Comparison of ENCODE assay signal across 23 cellular contexts in the genomic region with DNA sequence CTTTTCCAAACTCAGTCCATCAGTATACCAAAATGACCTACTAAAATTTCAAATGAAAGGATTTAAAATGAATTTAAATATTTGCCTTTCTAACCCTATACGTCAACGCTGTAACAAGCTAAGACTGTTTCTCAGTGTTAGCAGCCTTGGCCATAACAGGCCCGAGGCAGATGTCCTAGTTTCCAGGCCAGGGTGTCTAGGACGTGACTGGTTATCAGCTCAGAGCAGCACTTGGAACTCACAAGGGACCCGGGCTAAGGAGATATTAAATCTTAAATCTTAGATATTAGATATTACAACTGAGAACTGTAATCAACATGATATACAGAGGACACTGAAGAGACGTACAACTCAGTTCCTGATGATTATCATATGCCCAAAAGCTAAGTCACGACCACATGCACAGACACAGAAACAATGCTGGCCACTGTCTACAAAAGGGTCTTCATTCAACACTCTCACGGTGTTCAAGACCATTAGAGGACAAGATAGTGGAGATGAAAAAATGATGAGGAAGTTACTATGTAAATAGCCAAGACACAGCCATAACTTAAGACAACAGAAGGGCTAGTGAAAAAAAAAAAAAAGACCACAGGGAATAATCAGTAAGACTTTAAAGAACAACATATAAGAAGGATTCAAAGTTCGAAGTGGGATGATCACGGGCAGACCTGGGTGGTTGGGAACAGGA. TPM values are rescaled to one million over a fixed set of nuclear protein-coding genes. Genes with fewer than 3 reads are reported as not detected.
DNase-seq lines count a peak whose midpoint lies in the region; ATAC-seq and TF ChIP-seq lines count a peak whose summit lies in the region.
"Had no signal": no experiment of that assay in that cellular context is flagged by ENCODE, and none has a peak within 500 bp of the region (broad histone marks: within the 10 kb centered on the region; RNA-seq: fewer than 3 reads in every experiment).

A gene with protein sequence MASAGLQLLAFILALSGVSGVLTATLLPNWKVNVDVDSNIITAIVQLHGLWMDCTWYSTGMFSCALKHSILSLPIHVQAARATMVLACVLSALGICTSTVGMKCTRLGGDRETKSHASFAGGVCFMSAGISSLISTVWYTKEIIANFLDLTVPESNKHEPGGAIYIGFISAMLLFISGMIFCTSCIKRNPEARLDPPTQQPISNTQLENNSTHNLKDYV (plus strand): TSS at position 641 of the 691 bp plus-strand sequence. CDS start 11,707 bp downstream, outside the sequence.

- H3K27me3 ChIP-seq in gastroesophageal sphincter, result no peaks in the 10 kb centered on the region
- H3K27me3 ChIP-seq: BE2C, spleen, tibial artery had no signal

- intact Hi-C loops in activated CD4-positive, alpha-beta T cell treated with anti-CD3 and anti-CD28 coated beads for 36 hours (cut with DNase I, micrococcal nuclease), result loop anchor here in 1 of 2 experiments (10.0 kb wide), 1 partner anchor 579 kb away; no protein-coding TSS in a partner anchor
- intact Hi-C loops in mucosa of descending colon (cut with DNase I, micrococcal nuclease), result no loop called here

- no peak for TF ChIP-seq EP300 in gastroesophageal sphincter (IDR thresholded peaks at IDR 0.05)

- peaks cover 22% of the 10 kb centered on the region for H3K4me1 Mint-ChIP-seq in activated CD4-positive, alpha-beta T cell treated with anti-CD3 and anti-CD28 coated beads for 36 hours
- peaks cover 9% of the 10 kb centered on the region for H3K4me1 Mint-ChIP-seq in activated naive CD8-positive, alpha-beta T cell (ENCODE audit: low read depth)
- H3K4me1 Mint-ChIP-seq in stimulated activated memory B cell treated with anti-CD40 and anti-IgM and Interleukin-4, amounts not matched to agents 10 μg/mL and 1 μg/mL and 100 μg/mL, for 72 hours, result peaks cover 30% of the 10 kb centered on the region
- peaks cover 8% of the 10 kb centered on the region for H3K4me1 Mint-ChIP-seq in activated CD8-positive, alpha-beta T cell treated with anti-CD3 and anti-CD28 coated beads, Interleukin-2, amount 10 ng/mL, durations not matched to agents 7 days and 5 days (ENCODE audit: low read depth)

- no peak for DNase-seq in activated CD4-positive, alpha-beta T cell treated with anti-CD3 and anti-CD28 coated beads for 36 hours
- DNase-seq in activated CD4-positive, alpha-beta T cell treated with anti-CD3 and anti-CD28 coated beads, Interleukin-2, amount 50 U/mL, for 48 hours, result no peak
- no peak for DNase-seq in mucosa of descending colon
- no peak for DNase-seq in islet precursor cell
- DNase-seq in activated CD8-positive, alpha-beta T cell treated with anti-CD3 and anti-CD28 coated beads, Interleukin-2, amount 10 ng/mL, durations not matched to agents 7 days and 5 days, result no peak
- DNase-seq: 8988T; activated CD4-positive, alpha-beta T cell treated with anti-CD3 and anti-CD28 coated beads, Interleukin-2, amount 10 ng/mL, durations not matched to agents 7 days and 5 days; activated naive CD4-positive, alpha-beta T cell treated with anti-CD3 and anti-CD28 coated beads for 36 hours; BE2C; GDM1; natural killer cell; NCI-H187; NCI-H226; NK-92 treated with Interleukin-12 subunit alpha and Interleukin-12 subunit beta, amount 100 ng/mL, for 24 hours; spleen; tibial artery had no signal

- H3K36me3 ChIP-seq in gastroesophageal sphincter, result peaks cover 0 to 28% of the 10 kb centered on the region in 2 donors
- H3K36me3 ChIP-seq in mucosa of descending colon (ENCODE audit: low read depth), result no peaks in the 10 kb centered on the region

- TF ChIP-seq POLR2A in gastroesophageal sphincter (IDR thresholded peaks at IDR 0.05), result no peak

- no peaks in the 10 kb centered on the region for H3K27me3 Mint-ChIP-seq in activated CD4-positive, alpha-beta T cell treated with anti-CD3 and anti-CD28 coated beads for 36 hours
- no peaks in the 10 kb centered on the region for H3K27me3 Mint-ChIP-seq in activated naive CD8-positive, alpha-beta T cell
- H3K27me3 Mint-ChIP-seq in stimulated activated memory B cell treated with anti-CD40 and anti-IgM and Interleukin-4, amounts not matched to agents 10 μg/mL and 1 μg/mL and 100 μg/mL, for 72 hours, result no peaks in the 10 kb centered on the region
- no peaks in the 10 kb centered on the region for H3K27me3 Mint-ChIP-seq in activated CD8-positive, alpha-beta T cell treated with anti-CD3 and anti-CD28 coated beads, Interleukin-2, amount 10 ng/mL, durations not matched to agents 7 days and 5 days (ENCODE audit: low read depth)
- H3K27me3 Mint-ChIP-seq: activated CD4-positive, alpha-beta T cell treated with anti-CD3 and anti-CD28 coated beads, Interleukin-2, amount 10 ng/mL, durations not matched to agents 7 days and 5 days had no signal

- H3K4me3 Mint-ChIP-seq in activated CD4-positive, alpha-beta T cell treated with anti-CD3 and anti-CD28 coated beads for 36 hours, result no peak within 1 kb of the TSS
- H3K4me3 Mint-ChIP-seq in activated naive CD8-positive, alpha-beta T cell, result no peak within 1 kb of the TSS
- H3K4me3 Mint-ChIP-seq in stimulated activated memory B cell treated with anti-CD40 and anti-IgM and Interleukin-4, amounts not matched to agents 10 μg/mL and 1 μg/mL and 100 μg/mL, for 72 hours, result no peak within 1 kb of the TSS
- H3K4me3 Mint-ChIP-seq in activated CD8-positive, alpha-beta T cell treated with anti-CD3 and anti-CD28 coated beads, Interleukin-2, amount 10 ng/mL, durations not matched to agents 7 days and 5 days, result no peak within 1 kb of the TSS
- H3K4me3 Mint-ChIP-seq: activated CD4-positive, alpha-beta T cell treated with anti-CD3 and anti-CD28 coated beads, Interleukin-2, amount 10 ng/mL, durations not matched to agents 7 days and 5 days; activated naive CD4-positive, alpha-beta T cell treated with anti-CD3 and anti-CD28 coated beads for 36 hours; natural killer cell had no signal

- peak within 1 kb of the TSS; percentile 15 for H3K27ac Mint-ChIP-seq in activated CD4-positive, alpha-beta T cell treated with anti-CD3 and anti-CD28 coated beads for 36 hours
- H3K27ac Mint-ChIP-seq in activated naive CD8-positive, alpha-beta T cell, result peak within 1 kb of the TSS; percentile 50
- H3K27ac Mint-ChIP-seq in stimulated activated memory B cell treated with anti-CD40 and anti-IgM and Interleukin-4, amounts not matched to agents 10 μg/mL and 1 μg/mL and 100 μg/mL, for 72 hours, result peak within 1 kb of the TSS; percentile 75
- no peak within 1 kb of the TSS for H3K27ac Mint-ChIP-seq in activated CD8-positive, alpha-beta T cell treated with anti-CD3 and anti-CD28 coated beads, Interleukin-2, amount 10 ng/mL, durations not matched to agents 7 days and 5 days
- H3K27ac Mint-ChIP-seq: activated CD4-positive, alpha-beta T cell treated with anti-CD3 and anti-CD28 coated beads, Interleukin-2, amount 10 ng/mL, durations not matched to agents 7 days and 5 days; activated naive CD4-positive, alpha-beta T cell treated with anti-CD3 and anti-CD28 coated beads for 36 hours had no signal

- H3K4me3 ChIP-seq in gastroesophageal sphincter (no peak within 1 kb of the TSS), mucosa of descending colon (no peak within 1 kb of the TSS)
- H3K4me3 ChIP-seq: lung, spleen, tibial artery had no signal

- H3K4me1 ChIP-seq in gastroesophageal sphincter (peaks cover 0 to 13% (median 5%) of the 10 kb centered on the region in 3 donors), mucosa of descending colon (ENCODE audit: low read depth) (no peaks in the 10 kb centered on the region)
- H3K4me1 ChIP-seq: tibial artery had no signal

- H3K36me3 Mint-ChIP-seq in activated CD4-positive, alpha-beta T cell treated with anti-CD3 and anti-CD28 coated beads for 36 hours (ENCODE audit: low read depth), result peaks cover 37% of the 10 kb centered on the region
- H3K36me3 Mint-ChIP-seq in activated naive CD8-positive, alpha-beta T cell, result peaks cover 10% of the 10 kb centered on the region
- H3K36me3 Mint-ChIP-seq in stimulated activated memory B cell treated with anti-CD40 and anti-IgM and Interleukin-4, amounts not matched to agents 10 μg/mL and 1 μg/mL and 100 μg/mL, for 72 hours, result peaks cover 38% of the 10 kb centered on the region
- H3K36me3 Mint-ChIP-seq in activated CD8-positive, alpha-beta T cell treated with anti-CD3 and anti-CD28 coated beads, Interleukin-2, amount 10 ng/mL, durations not matched to agents 7 days and 5 days (ENCODE audit: low read depth), result peaks cover 11% of the 10 kb centered on the region
- H3K36me3 Mint-ChIP-seq: natural killer cell had no signal

- 87 to 89% methylated on average over 9 to 10 of the region's 10 CpGs for WGBS in gastroesophageal sphincter (ENCODE audit: low coverage in 1 of 2), 2 donors

- TF ChIP-seq CTCF in gastroesophageal sphincter (IDR thresholded peaks at IDR 0.05) (no peak), mucosa of descending colon (IDR thresholded peaks at IDR 0.05) (no peak)

- H3K9me3 ChIP-seq in gastroesophageal sphincter, result no peaks in the 10 kb centered on the region
- no peaks in the 10 kb centered on the region for H3K9me3 ChIP-seq in mucosa of descending colon
- H3K9me3 ChIP-seq: BE2C, spleen, tibial artery had no signal

- CTCF ChIA-PET in activated CD4-positive, alpha-beta T cell treated with anti-CD3 and anti-CD28 coated beads for 36 hours (lab: Charles Lee), result interaction anchor here (0.7 kb wide), 1 partner anchor 9 kb away, joined by 3 read pairs; no protein-coding TSS in a partner anchor
- CTCF ChIA-PET in activated CD8-positive, alpha-beta T cell treated with anti-CD3 and anti-CD28 coated beads, Interleukin-2, amount 10 ng/mL, durations not matched to agents 7 days and 5 days (lab: Charles Lee), result interaction anchor here (1.0 kb wide), 1 partner anchor 336 kb away, joined by 3 read pairs; no protein-coding TSS in a partner anchor

- POLR2A ChIA-PET in activated CD4-positive, alpha-beta T cell treated with anti-CD3 and anti-CD28 coated beads for 36 hours (lab: Charles Lee), result no interaction called here
- POLR2A ChIA-PET in activated CD8-positive, alpha-beta T cell treated with anti-CD3 and anti-CD28 coated beads, Interleukin-2, amount 10 ng/mL, durations not matched to agents 7 days and 5 days (lab: Charles Lee), result no interaction called here

- peak within 1 kb of the TSS in 3 of 4 donors; percentile 10 to 32 (median 32) for H3K27ac ChIP-seq in gastroesophageal sphincter
- H3K27ac ChIP-seq: epithelial cell of prostate, spleen, tibial artery had no signal

- no peak for ATAC-seq in activated CD4-positive, alpha-beta T cell treated with anti-CD3 and anti-CD28 coated beads for 36 hours
- no peak for ATAC-seq in gastroesophageal sphincter
- ATAC-seq in stimulated activated memory B cell treated with anti-CD40 and anti-IgM and Interleukin-4, amounts not matched to agents 10 μg/mL and 1 μg/mL and 100 μg/mL, for 72 hours, result no peak
- no peak for ATAC-seq in mucosa of descending colon
- ATAC-seq in activated CD8-positive, alpha-beta T cell treated with anti-CD3 and anti-CD28 coated beads, Interleukin-2, amount 10 ng/mL, durations not matched to agents 7 days and 5 days, result no peak
- ATAC-seq: HepG2, natural killer cell had no signal

- H3K9me3 Mint-ChIP-seq in activated CD4-positive, alpha-beta T cell treated with anti-CD3 and anti-CD28 coated beads for 36 hours (ENCODE audit: low read depth), result no peaks in the 10 kb centered on the region
- no peaks in the 10 kb centered on the region for H3K9me3 Mint-ChIP-seq in activated naive CD8-positive, alpha-beta T cell (ENCODE audit: low read depth)
- H3K9me3 Mint-ChIP-seq in stimulated activated memory B cell treated with anti-CD40 and anti-IgM and Interleukin-4, amounts not matched to agents 10 μg/mL and 1 μg/mL and 100 μg/mL, for 72 hours, result no peaks in the 10 kb centered on the region
- no peaks in the 10 kb centered on the region for H3K9me3 Mint-ChIP-seq in activated CD8-positive, alpha-beta T cell treated with anti-CD3 and anti-CD28 coated beads, Interleukin-2, amount 10 ng/mL, durations not matched to agents 7 days and 5 days (ENCODE audit: insufficient read depth)
- H3K9me3 Mint-ChIP-seq: activated CD4-positive, alpha-beta T cell treated with anti-CD3 and anti-CD28 coated beads, Interleukin-2, amount 10 ng/mL, durations not matched to agents 7 days and 5 days; activated naive CD4-positive, alpha-beta T cell treated with anti-CD3 and anti-CD28 coated beads for 36 hours; natural killer cell had no signal

RNA-seq across cellular contexts. Expression of the gene that starts here (rescaled TPM):
- total RNA-seq in activated CD4-positive, alpha-beta T cell treated with anti-CD3 and anti-CD28 coated beads for 36 hours, result not detected
- under 1 TPM in 1 of 4 donors, not detected in 3; 0.27 TPM for total RNA-seq in gastroesophageal sphincter
- total RNA-seq in mucosa of descending colon, result not detected
- not detected for total RNA-seq in activated CD8-positive, alpha-beta T cell treated with anti-CD3 and anti-CD28 coated beads, Interleukin-2, amount 10 ng/mL, durations not matched to agents 7 days and 5 days
- total RNA-seq: activated CD4-positive, alpha-beta T cell treated with anti-CD3 and anti-CD28 coated beads, Interleukin-2, amount 10 ng/mL, durations not matched to agents 7 days and 5 days; activated naive CD4-positive, alpha-beta T cell treated with anti-CD3 and anti-CD28 coated beads for 36 hours; HepG2; lung; natural killer cell; posterior vena cava; spleen had no signal
